14 cellular contexts compared by ENCODE assay signal in the genomic region with DNA sequence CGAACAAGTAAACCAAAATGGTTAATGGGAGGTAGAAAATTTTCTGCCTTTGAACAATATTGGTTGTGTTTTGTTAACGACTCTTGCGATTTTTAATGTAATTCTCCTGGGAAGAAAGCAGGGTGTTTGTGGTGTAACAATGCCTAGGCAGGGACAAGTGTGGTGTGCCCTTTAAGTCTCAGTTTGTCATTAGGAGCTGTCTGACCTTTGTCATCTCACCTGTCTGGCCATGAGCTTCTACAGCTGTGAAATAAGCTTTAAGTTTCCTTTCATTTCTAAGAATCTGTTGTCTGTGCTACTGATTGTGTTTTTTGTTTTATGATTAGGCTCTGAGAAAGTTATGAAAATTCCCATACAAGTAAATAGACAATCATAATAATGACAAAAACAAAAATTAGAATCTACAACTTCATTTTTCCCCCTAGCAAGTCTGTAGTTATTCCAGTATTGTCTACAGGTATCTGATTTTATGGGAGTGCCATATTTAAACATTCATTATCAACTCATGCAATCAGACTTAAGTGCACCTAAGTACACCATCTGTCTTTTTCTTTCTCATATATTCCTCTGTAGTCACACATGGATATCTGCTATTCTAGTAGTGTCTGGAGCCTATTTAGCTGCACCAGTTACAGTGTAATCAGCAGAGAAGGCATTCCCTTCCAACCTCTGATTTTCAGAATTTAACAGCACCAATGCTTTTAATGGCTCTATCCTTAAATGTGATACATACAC.
A peak's percentile ranks its signal among the peaks of the same experiment; 100 is the strongest.
DNase-seq lines count a peak whose midpoint lies in the region; ATAC-seq and TF ChIP-seq lines count a peak whose summit lies in the region.
"Had no signal": no experiment of that assay in that cellular context is flagged by ENCODE, and none has a peak within 500 bp of the region (broad histone marks: within the 10 kb centered on the region; RNA-seq: fewer than 3 reads in every experiment).

No MANE protein-coding gene starts in this region.

- peaks cover 6% of the 10 kb centered on the region for H3K9me3 ChIP-seq in mucosa of descending colon
- H3K9me3 ChIP-seq: HAP-1 had no signal

- POLR2A ChIA-PET in activated CD4-positive, alpha-beta memory T cell treated with anti-CD3 and anti-CD28 coated beads, Interleukin-2, amount 10 ng/mL, durations not matched to agents 7 days and 5 days (lab: Charles Lee) = no interaction called here

- H3K4me1 Mint-ChIP-seq in activated CD4-positive, alpha-beta memory T cell treated with anti-CD3 and anti-CD28 coated beads, Interleukin-2, amount 10 ng/mL, durations not matched to agents 7 days and 5 days = no peaks in the 10 kb centered on the region
- H3K4me1 Mint-ChIP-seq in stimulated activated naive B cell treated with anti-CD40 and anti-IgM and Interleukin-4, amounts not matched to agents 10 μg/mL and 1 μg/mL and 100 μg/mL, for 72 hours = no peaks in the 10 kb centered on the region
- H3K4me1 Mint-ChIP-seq: CD4-positive, CD25-positive, alpha-beta regulatory T cell had no signal

- no peak overlapping the region for H3K27ac Mint-ChIP-seq in activated CD4-positive, alpha-beta memory T cell treated with anti-CD3 and anti-CD28 coated beads, Interleukin-2, amount 10 ng/mL, durations not matched to agents 7 days and 5 days
- no peak overlapping the region for H3K27ac Mint-ChIP-seq in stimulated activated naive B cell treated with anti-CD40 and anti-IgM and Interleukin-4, amounts not matched to agents 10 μg/mL and 1 μg/mL and 100 μg/mL, for 72 hours
- H3K27ac Mint-ChIP-seq: CD4-positive, CD25-positive, alpha-beta regulatory T cell had no signal

- CTCF ChIA-PET in activated CD4-positive, alpha-beta memory T cell treated with anti-CD3 and anti-CD28 coated beads, Interleukin-2, amount 10 ng/mL, durations not matched to agents 7 days and 5 days (lab: Charles Lee) = no interaction called here

- no peaks in the 10 kb centered on the region for H3K36me3 Mint-ChIP-seq in activated CD4-positive, alpha-beta memory T cell treated with anti-CD3 and anti-CD28 coated beads, Interleukin-2, amount 10 ng/mL, durations not matched to agents 7 days and 5 days (ENCODE audit: low read depth)
- no peaks in the 10 kb centered on the region for H3K36me3 Mint-ChIP-seq in stimulated activated naive B cell treated with anti-CD40 and anti-IgM and Interleukin-4, amounts not matched to agents 10 μg/mL and 1 μg/mL and 100 μg/mL, for 72 hours
- H3K36me3 Mint-ChIP-seq: CD4-positive, CD25-positive, alpha-beta regulatory T cell had no signal

- no peaks in the 10 kb centered on the region for H3K27me3 Mint-ChIP-seq in activated CD4-positive, alpha-beta memory T cell treated with anti-CD3 and anti-CD28 coated beads, Interleukin-2, amount 10 ng/mL, durations not matched to agents 7 days and 5 days
- no peaks in the 10 kb centered on the region for H3K27me3 Mint-ChIP-seq in stimulated activated naive B cell treated with anti-CD40 and anti-IgM and Interleukin-4, amounts not matched to agents 10 μg/mL and 1 μg/mL and 100 μg/mL, for 72 hours
- H3K27me3 Mint-ChIP-seq: CD4-positive, CD25-positive, alpha-beta regulatory T cell had no signal

- ATAC-seq in mucosa of descending colon = peak; percentile 81
- ATAC-seq in stimulated activated naive B cell treated with anti-CD40 and anti-IgM and Interleukin-4, amounts not matched to agents 10 μg/mL and 1 μg/mL and 100 μg/mL, for 72 hours (replicated peaks) = no peak

- no peaks in the 10 kb centered on the region for H3K36me3 ChIP-seq in mucosa of descending colon (ENCODE audit: low read depth)
- H3K36me3 ChIP-seq: BLaER1 treated with 17β-estradiol and CSF1 and Interleukin-3, amounts not matched to agents 10 nM and 100 nM; HAP-1 had no signal

- no peak for TF ChIP-seq CTCF in mucosa of descending colon (IDR thresholded peaks at IDR 0.05)

- intact Hi-C loops in mucosa of descending colon (cut with DNase I, micrococcal nuclease) = no loop called here

- DNase-seq in NCI-H82 (lab: John Stamatoyannopoulos, UW) = peak; percentile 6
- no peak for DNase-seq in NCI-H82 treated with DMSO at 0.1 percent for 48 hours (lab: John Stamatoyannopoulos, UW; ENCODE audit: unreplicated experiment)
- peak; percentile 1 to 69 for DNase-seq in NCI-H524 (lab: John Stamatoyannopoulos, UW)
- DNase-seq in mucosa of descending colon = peak in 1 of 3 donors; percentile 7
- no peak for DNase-seq in activated CD4-positive, alpha-beta memory T cell treated with anti-CD3 and anti-CD28 coated beads, Interleukin-2, amount 10 ng/mL, durations not matched to agents 7 days and 5 days
- no peak for DNase-seq in kidney tubule cell (ENCODE audit: low spot score)
- no peak for DNase-seq in stimulated activated naive B cell treated with anti-CD40 and anti-IgM and Interleukin-4, amounts not matched to agents 10 μg/mL and 1 μg/mL and 100 μg/mL, for 72 hours
- DNase-seq: ACHN; CD4-positive, CD25-positive, alpha-beta regulatory T cell; DMS153; DMS79 treated with DMSO at 0.1 percent for 48 hours; EL had no signal

- no peak overlapping the region for H3K4me3 ChIP-seq in mucosa of descending colon
- H3K4me3 ChIP-seq: BLaER1 treated with 17β-estradiol and CSF1 and Interleukin-3, amounts not matched to agents 10 nM and 100 nM; HAP-1 had no signal

- no peak overlapping the region for H3K4me3 Mint-ChIP-seq in activated CD4-positive, alpha-beta memory T cell treated with anti-CD3 and anti-CD28 coated beads, Interleukin-2, amount 10 ng/mL, durations not matched to agents 7 days and 5 days
- H3K4me3 Mint-ChIP-seq in stimulated activated naive B cell treated with anti-CD40 and anti-IgM and Interleukin-4, amounts not matched to agents 10 μg/mL and 1 μg/mL and 100 μg/mL, for 72 hours = no peak overlapping the region
- H3K4me3 Mint-ChIP-seq: CD4-positive, CD25-positive, alpha-beta regulatory T cell had no signal

- H3K4me1 ChIP-seq in mucosa of descending colon (ENCODE audit: low read depth) = no peaks in the 10 kb centered on the region
- H3K4me1 ChIP-seq: BLaER1 treated with 17β-estradiol and CSF1 and Interleukin-3, amounts not matched to agents 10 nM and 100 nM; HAP-1 had no signal

- peaks cover 10% of the 10 kb centered on the region for H3K9me3 Mint-ChIP-seq in activated CD4-positive, alpha-beta memory T cell treated with anti-CD3 and anti-CD28 coated beads, Interleukin-2, amount 10 ng/mL, durations not matched to agents 7 days and 5 days
- H3K9me3 Mint-ChIP-seq in stimulated activated naive B cell treated with anti-CD40 and anti-IgM and Interleukin-4, amounts not matched to agents 10 μg/mL and 1 μg/mL and 100 μg/mL, for 72 hours = peaks cover 9 to 12% of the 10 kb centered on the region in 2 donors

Comparison
In these comparisons a context has a peak if more than half of its experiments do, and no peak if none do; other contexts are left out.
1. DNase-seq: peak in NCI-H82 (single experiment) and NCI-H524 (2 of 2); none in NCI-H82 treated with DMSO at 0.1 percent for 48 hours (single experiment), activated CD4-positive, alpha-beta memory T cell treated with anti-CD3 and anti-CD28 coated beads, Interleukin-2, amount 10 ng/mL, durations not matched to agents 7 days and 5 days (single experiment), kidney tubule cell (single experiment) and stimulated activated naive B cell treated with anti-CD40 and anti-IgM and Interleukin-4, amounts not matched to agents 10 μg/mL and 1 μg/mL and 100 μg/mL, for 72 hours (single experiment).